Comparison of ENCODE assay signal across 8 cellular contexts in the genomic region with DNA sequence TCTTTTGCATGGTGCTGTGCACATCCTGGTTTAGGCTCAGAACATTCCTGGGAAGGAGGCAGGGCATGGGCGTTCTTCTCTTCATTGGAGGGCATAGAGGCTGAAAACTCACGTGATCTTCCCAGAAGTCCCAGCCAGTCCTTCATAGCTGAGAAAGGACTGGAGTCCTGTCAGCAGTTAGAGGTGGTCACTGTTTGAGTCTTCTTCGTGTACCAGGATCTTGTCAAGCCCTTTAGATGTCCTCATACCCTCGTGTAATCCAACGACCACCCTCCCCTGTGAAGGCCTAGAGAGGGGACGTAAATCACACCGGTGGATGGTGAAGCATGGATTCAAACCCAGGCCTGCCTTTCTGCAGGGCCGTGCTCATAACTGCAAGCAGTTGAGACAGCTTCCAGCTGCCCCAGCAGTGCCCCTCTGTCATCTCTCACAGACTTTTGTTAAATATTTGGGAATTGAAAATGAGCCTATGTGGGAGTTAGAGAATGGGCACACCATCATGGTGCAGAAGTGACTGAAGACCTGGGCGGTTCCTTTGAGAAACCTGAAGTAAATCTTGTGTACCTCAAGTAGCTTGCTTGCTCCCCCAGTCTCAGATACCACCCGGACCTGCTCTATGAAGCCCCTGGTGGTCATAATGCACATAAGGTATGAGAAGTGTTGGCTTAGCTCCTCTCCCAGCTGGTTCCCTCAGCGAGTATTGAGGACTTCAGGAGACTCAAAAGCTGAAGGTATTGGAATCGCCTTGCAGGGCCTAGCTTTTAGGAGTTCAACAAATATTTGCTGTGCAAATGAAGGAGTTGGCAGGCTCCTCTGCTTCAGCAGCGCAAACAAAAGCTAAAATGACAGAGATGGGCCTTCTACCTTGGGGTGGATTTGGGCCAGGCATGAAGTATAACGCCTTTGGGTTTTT. TPM values are rescaled to one million over a fixed set of nuclear protein-coding genes. Genes with fewer than 3 reads are reported as not detected.
DNase-seq lines count a peak whose midpoint lies in the region; ATAC-seq and TF ChIP-seq lines count a peak whose summit lies in the region.

No MANE protein-coding gene starts in this region.

- H3K27me3 ChIP-seq in liver (ENCODE audit: control insufficient read depth in 4 of 4, insufficient read depth in 4 of 4, low read length in 3 of 4): no peaks in the 10 kb centered on the region

- H3K4me1 ChIP-seq in liver (ENCODE audit: control insufficient read depth in 4 of 4, insufficient read depth in 4 of 4, low read length in 3 of 4): peaks cover 8 to 62% (median 44%) of the 10 kb centered on the region in 4 donors

- peak; percentile 58 for ATAC-seq in HG03520 (IDR thresholded peaks at IDR 0.05; ENCODE audit: unreplicated experiment)
- peak; percentile 61 for ATAC-seq in SK-N-SH treated with all-trans-retinoic acid at 6 μM for 48 hours
- ATAC-seq in stimulated activated effector memory CD8-positive, alpha-beta T cell treated with anti-CD3 and anti-CD28 coated beads, Interleukin-12 subunit alpha, Interleukin-12 subunit beta, amount 100 ng/mL, for 72 hours: peak; percentile 64
- no peak for ATAC-seq in GM21825 (IDR thresholded peaks at IDR 0.05; ENCODE audit: unreplicated experiment)

- H3K4me1 Mint-ChIP-seq in stimulated activated effector memory CD8-positive, alpha-beta T cell treated with anti-CD3 and anti-CD28 coated beads, Interleukin-12 subunit alpha, Interleukin-12 subunit beta, amount 100 ng/mL, for 72 hours: peaks cover 24% of the 10 kb centered on the region

- H3K4me3 ChIP-seq in liver (ENCODE audit: low read depth in 1 of 3, low read length in 3 of 3): peak overlapping the region; percentile 80 to 93 (median 82)

- TF ChIP-seq RAD21 in liver (IDR thresholded peaks at IDR 0.05): peak; percentile 22 to 59

- peak; percentile 31 for DNase-seq in EL
- DNase-seq in astrocyte of the hippocampus (ENCODE audit: low read depth, low spot score): peak; percentile 47
- DNase-seq in stimulated activated effector memory CD8-positive, alpha-beta T cell treated with anti-CD3 and anti-CD28 coated beads, Interleukin-12 subunit alpha, Interleukin-12 subunit beta, amount 100 ng/mL, for 72 hours (ENCODE audit: low spot score in 2 of 2): peak in 1 of 2 donors; percentile 59
- no peak for DNase-seq in NCI-H128 (lab: John Stamatoyannopoulos, UW; ENCODE audit: unreplicated experiment)

- TF ChIP-seq CTCF in liver (IDR thresholded peaks at IDR 0.05; ENCODE audit: low read depth, low read length, missing input control): peak; percentile 11

- 26% methylated on average over 14 of the region's 14 CpGs for WGBS in liver

- H3K9ac ChIP-seq in liver (ENCODE audit: low read depth in 1 of 2, low read length in 2 of 2): peak overlapping the region in 1 of 2 donors; percentile 79

- H3K36me3 Mint-ChIP-seq in stimulated activated effector memory CD8-positive, alpha-beta T cell treated with anti-CD3 and anti-CD28 coated beads, Interleukin-12 subunit alpha, Interleukin-12 subunit beta, amount 100 ng/mL, for 72 hours: no peaks in the 10 kb centered on the region

- H3K27ac ChIP-seq in liver (ENCODE audit: low read depth in 1 of 2, low read length in 2 of 2): peak overlapping the region; percentile 48 to 87

- peak overlapping the region; percentile 73 for H3K4me3 Mint-ChIP-seq in stimulated activated effector memory CD8-positive, alpha-beta T cell treated with anti-CD3 and anti-CD28 coated beads, Interleukin-12 subunit alpha, Interleukin-12 subunit beta, amount 100 ng/mL, for 72 hours

- peak overlapping the region; percentile 17 for H3K27ac Mint-ChIP-seq in stimulated activated effector memory CD8-positive, alpha-beta T cell treated with anti-CD3 and anti-CD28 coated beads, Interleukin-12 subunit alpha, Interleukin-12 subunit beta, amount 100 ng/mL, for 72 hours

- no peaks in the 10 kb centered on the region for H3K9me3 ChIP-seq in liver (ENCODE audit: control insufficient read depth in 4 of 4, low read length in 3 of 4)

- H3K36me3 ChIP-seq in liver (ENCODE audit: control insufficient read depth in 4 of 4, insufficient read depth in 3 of 4, low read depth in 1 of 4, low read length in 3 of 4): no peaks in the 10 kb centered on the region

- no peaks in the 10 kb centered on the region for H3K9me3 Mint-ChIP-seq in stimulated activated effector memory CD8-positive, alpha-beta T cell treated with anti-CD3 and anti-CD28 coated beads, Interleukin-12 subunit alpha, Interleukin-12 subunit beta, amount 100 ng/mL, for 72 hours

TF ChIP-seq in SK-N-SH treated with all-trans-retinoic acid at 6 μM for 48 hours, 23 proteins besides CTCF, POLR2A, EP300 and RAD21:
- TF ChIP-seq ARNTL (CRISPR knock-in tag; IDR thresholded peaks at IDR 0.05; ENCODE audit: borderline replicate concordance, low read depth): no peak
- no peak for TF ChIP-seq SNAI2 (CRISPR knock-in tag; IDR thresholded peaks at IDR 0.05)
- TF ChIP-seq PPARA (CRISPR knock-in tag; IDR thresholded peaks at IDR 0.05; ENCODE audit: borderline replicate concordance): no peak

TF ChIP-seq in liver, 16 proteins besides CTCF, POLR2A, EP300 and RAD21:
- TF ChIP-seq HNF4A (conservative IDR thresholded peaks at IDR 0.05) (peak; percentile 33 to 40), GABPA (IDR thresholded peaks at IDR 0.05 in 1 of 2, conservative IDR thresholded peaks at IDR 0.05 in 1 of 2) (no peak), FOXA2 (IDR thresholded peaks at IDR 0.05) (no peak), FOXA1 (IDR thresholded peaks at IDR 0.05) (no peak), SP1 (IDR thresholded peaks at IDR 0.05) (no peak), TAF1 (conservative IDR thresholded peaks at IDR 0.05) (no peak), JUND (IDR thresholded peaks at IDR 0.05) (no peak), NR2F2 (IDR thresholded peaks at IDR 0.05) (no peak), HNF4G (IDR thresholded peaks at IDR 0.05) (no peak), EGR1 (IDR thresholded peaks at IDR 0.05; ENCODE audit: low read depth in 2 of 2) (no peak), RXRA (IDR thresholded peaks at IDR 0.05) (peak; percentile 17 to 23), YY1 (IDR thresholded peaks at IDR 0.05) (peak; percentile 54)
- TF ChIP-seq, protein P1, sequence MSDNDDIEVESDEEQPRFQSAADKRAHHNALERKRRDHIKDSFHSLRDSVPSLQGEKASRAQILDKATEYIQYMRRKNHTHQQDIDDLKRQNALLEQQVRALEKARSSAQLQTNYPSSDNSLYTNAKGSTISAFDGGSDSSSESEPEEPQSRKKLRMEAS (IDR thresholded peaks at IDR 0.05): no peak
- TF ChIP-seq, protein P2, sequence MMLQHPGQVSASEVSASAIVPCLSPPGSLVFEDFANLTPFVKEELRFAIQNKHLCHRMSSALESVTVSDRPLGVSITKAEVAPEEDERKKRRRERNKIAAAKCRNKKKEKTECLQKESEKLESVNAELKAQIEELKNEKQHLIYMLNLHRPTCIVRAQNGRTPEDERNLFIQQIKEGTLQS (IDR thresholded peaks at IDR 0.05): no peak
- TF ChIP-seq, protein P3, sequence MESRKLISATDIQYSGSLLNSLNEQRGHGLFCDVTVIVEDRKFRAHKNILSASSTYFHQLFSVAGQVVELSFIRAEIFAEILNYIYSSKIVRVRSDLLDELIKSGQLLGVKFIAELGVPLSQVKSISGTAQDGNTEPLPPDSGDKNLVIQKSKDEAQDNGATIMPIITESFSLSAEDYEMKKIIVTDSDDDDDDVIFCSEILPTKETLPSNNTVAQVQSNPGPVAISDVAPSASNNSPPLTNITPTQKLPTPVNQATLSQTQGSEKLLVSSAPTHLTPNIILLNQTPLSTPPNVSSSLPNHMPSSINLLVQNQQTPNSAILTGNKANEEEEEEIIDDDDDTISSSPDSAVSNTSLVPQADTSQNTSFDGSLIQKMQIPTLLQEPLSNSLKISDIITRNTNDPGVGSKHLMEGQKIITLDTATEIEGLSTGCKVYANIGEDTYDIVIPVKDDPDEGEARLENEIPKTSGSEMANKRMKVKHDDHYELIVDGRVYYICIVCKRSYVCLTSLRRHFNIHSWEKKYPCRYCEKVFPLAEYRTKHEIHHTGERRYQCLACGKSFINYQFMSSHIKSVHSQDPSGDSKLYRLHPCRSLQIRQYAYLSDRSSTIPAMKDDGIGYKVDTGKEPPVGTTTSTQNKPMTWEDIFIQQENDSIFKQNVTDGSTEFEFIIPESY (IDR thresholded peaks at IDR 0.05): no peak
- TF ChIP-seq, protein P4, sequence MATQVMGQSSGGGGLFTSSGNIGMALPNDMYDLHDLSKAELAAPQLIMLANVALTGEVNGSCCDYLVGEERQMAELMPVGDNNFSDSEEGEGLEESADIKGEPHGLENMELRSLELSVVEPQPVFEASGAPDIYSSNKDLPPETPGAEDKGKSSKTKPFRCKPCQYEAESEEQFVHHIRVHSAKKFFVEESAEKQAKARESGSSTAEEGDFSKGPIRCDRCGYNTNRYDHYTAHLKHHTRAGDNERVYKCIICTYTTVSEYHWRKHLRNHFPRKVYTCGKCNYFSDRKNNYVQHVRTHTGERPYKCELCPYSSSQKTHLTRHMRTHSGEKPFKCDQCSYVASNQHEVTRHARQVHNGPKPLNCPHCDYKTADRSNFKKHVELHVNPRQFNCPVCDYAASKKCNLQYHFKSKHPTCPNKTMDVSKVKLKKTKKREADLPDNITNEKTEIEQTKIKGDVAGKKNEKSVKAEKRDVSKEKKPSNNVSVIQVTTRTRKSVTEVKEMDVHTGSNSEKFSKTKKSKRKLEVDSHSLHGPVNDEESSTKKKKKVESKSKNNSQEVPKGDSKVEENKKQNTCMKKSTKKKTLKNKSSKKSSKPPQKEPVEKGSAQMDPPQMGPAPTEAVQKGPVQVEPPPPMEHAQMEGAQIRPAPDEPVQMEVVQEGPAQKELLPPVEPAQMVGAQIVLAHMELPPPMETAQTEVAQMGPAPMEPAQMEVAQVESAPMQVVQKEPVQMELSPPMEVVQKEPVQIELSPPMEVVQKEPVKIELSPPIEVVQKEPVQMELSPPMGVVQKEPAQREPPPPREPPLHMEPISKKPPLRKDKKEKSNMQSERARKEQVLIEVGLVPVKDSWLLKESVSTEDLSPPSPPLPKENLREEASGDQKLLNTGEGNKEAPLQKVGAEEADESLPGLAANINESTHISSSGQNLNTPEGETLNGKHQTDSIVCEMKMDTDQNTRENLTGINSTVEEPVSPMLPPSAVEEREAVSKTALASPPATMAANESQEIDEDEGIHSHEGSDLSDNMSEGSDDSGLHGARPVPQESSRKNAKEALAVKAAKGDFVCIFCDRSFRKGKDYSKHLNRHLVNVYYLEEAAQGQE (IDR thresholded peaks at IDR 0.05): no peak
TF ChIP-seq in liver: peak in this region for 3.

RNA-seq across cellular contexts. Expression of a gene that starts 1.4 kb away (rescaled TPM):
- total RNA-seq in liver: 1 to 10 TPM; 4.3 to 6.4 TPM
- polyA plus RNA-seq in liver: 10 to 100 TPM; 18.6 to 44.6 TPM
